Comparison of ENCODE assay signal across 13 cellular contexts in the genomic region with DNA sequence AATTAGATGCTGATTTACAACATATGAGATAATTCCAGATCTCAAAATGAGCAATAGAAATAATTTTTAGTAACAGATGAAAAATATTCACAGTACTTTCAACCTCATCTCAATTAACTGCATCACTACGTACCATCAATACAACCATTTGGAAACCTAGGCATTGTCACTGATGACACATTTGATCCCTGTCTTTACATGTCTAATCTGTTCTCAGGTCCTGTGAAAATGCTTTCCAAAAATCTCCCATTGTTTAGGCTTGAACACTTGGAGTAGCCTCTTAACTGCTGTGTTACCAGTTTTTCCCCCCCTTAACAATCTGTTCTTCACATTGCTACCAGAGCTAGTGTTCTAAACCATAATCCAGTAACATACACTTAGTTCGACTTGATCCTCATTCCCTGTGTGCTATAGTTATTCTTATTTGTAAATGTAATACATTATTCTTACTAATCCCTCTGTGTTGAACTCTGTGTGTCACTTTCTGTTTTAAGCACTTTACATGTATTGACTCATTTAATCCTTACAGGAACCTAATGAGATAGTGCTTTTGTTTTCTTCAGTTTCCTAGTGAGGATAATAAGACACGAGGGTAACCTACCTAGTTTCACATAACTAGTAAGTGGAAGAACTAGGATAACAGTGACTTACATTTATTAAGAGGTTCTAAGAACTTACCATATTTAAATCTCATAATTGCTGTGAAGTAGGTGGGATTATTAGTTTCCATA. TPM values are rescaled to one million over a fixed set of nuclear protein-coding genes. Genes with fewer than 3 reads are reported as not detected.
DNase-seq lines count a peak whose midpoint lies in the region; ATAC-seq and TF ChIP-seq lines count a peak whose summit lies in the region.
"Had no signal": no experiment of that assay in that cellular context is flagged by ENCODE, and none has a peak within 500 bp of the region (broad histone marks: within the 10 kb centered on the region; RNA-seq: fewer than 3 reads in every experiment).

No MANE protein-coding gene starts in this region.

- no peak for TF ChIP-seq POLR2A in esophagus muscularis mucosa (IDR thresholded peaks at IDR 0.05; ENCODE audit: low read depth)

- H3K27me3 ChIP-seq in esophagus muscularis mucosa = no peaks in the 10 kb centered on the region

- CTCF ChIA-PET in activated naive CD4-positive, alpha-beta T cell treated with anti-CD3 and anti-CD28 coated beads for 36 hours (lab: Charles Lee) = no interaction called here

- peaks cover 52 to 91% (median 87%) of the 10 kb centered on the region in 4 donors for H3K36me3 ChIP-seq in esophagus muscularis mucosa

- H3K4me1 ChIP-seq in esophagus muscularis mucosa = no peaks in the 10 kb centered on the region

- H3K4me1 Mint-ChIP-seq in activated naive CD4-positive, alpha-beta T cell treated with anti-CD3 and anti-CD28 coated beads for 36 hours (ENCODE audit: low read depth) = peaks cover 16% of the 10 kb centered on the region
- peaks cover 7% of the 10 kb centered on the region for H3K4me1 Mint-ChIP-seq in stimulated activated effector memory CD8-positive, alpha-beta T cell treated with anti-CD3 and anti-CD28 coated beads, Interleukin-12 subunit alpha, Interleukin-12 subunit beta, amount 100 ng/mL, for 72 hours

- peak overlapping the region; percentile 59 for H3K27ac Mint-ChIP-seq in activated naive CD4-positive, alpha-beta T cell treated with anti-CD3 and anti-CD28 coated beads for 36 hours
- H3K27ac Mint-ChIP-seq in stimulated activated effector memory CD8-positive, alpha-beta T cell treated with anti-CD3 and anti-CD28 coated beads, Interleukin-12 subunit alpha, Interleukin-12 subunit beta, amount 100 ng/mL, for 72 hours = peak overlapping the region; percentile 53

- no peak overlapping the region for H3K4me3 Mint-ChIP-seq in activated naive CD4-positive, alpha-beta T cell treated with anti-CD3 and anti-CD28 coated beads for 36 hours
- no peak overlapping the region for H3K4me3 Mint-ChIP-seq in stimulated activated effector memory CD8-positive, alpha-beta T cell treated with anti-CD3 and anti-CD28 coated beads, Interleukin-12 subunit alpha, Interleukin-12 subunit beta, amount 100 ng/mL, for 72 hours

- H3K9me3 ChIP-seq in esophagus muscularis mucosa = no peaks in the 10 kb centered on the region
- H3K9me3 ChIP-seq: mucosa of descending colon had no signal

- H3K9me3 Mint-ChIP-seq in activated naive CD4-positive, alpha-beta T cell treated with anti-CD3 and anti-CD28 coated beads for 36 hours = no peaks in the 10 kb centered on the region
- no peaks in the 10 kb centered on the region for H3K9me3 Mint-ChIP-seq in stimulated activated effector memory CD8-positive, alpha-beta T cell treated with anti-CD3 and anti-CD28 coated beads, Interleukin-12 subunit alpha, Interleukin-12 subunit beta, amount 100 ng/mL, for 72 hours

- no peaks in the 10 kb centered on the region for H3K27me3 Mint-ChIP-seq in activated naive CD4-positive, alpha-beta T cell treated with anti-CD3 and anti-CD28 coated beads for 36 hours (ENCODE audit: low read depth)

- no peak for TF ChIP-seq CTCF in esophagus muscularis mucosa (IDR thresholded peaks at IDR 0.05)

- peaks cover 29% of the 10 kb centered on the region for H3K36me3 Mint-ChIP-seq in activated naive CD4-positive, alpha-beta T cell treated with anti-CD3 and anti-CD28 coated beads for 36 hours (ENCODE audit: low read depth)
- peaks cover 100% of the 10 kb centered on the region for H3K36me3 Mint-ChIP-seq in stimulated activated effector memory CD8-positive, alpha-beta T cell treated with anti-CD3 and anti-CD28 coated beads, Interleukin-12 subunit alpha, Interleukin-12 subunit beta, amount 100 ng/mL, for 72 hours

- ATAC-seq in HG03108 (IDR thresholded peaks at IDR 0.05; ENCODE audit: unreplicated experiment) = peak; percentile 59
- ATAC-seq in stimulated activated effector memory CD8-positive, alpha-beta T cell treated with anti-CD3 and anti-CD28 coated beads, Interleukin-12 subunit alpha, Interleukin-12 subunit beta, amount 100 ng/mL, for 72 hours = peak; percentile 98
- no peak for ATAC-seq in HG02973 (IDR thresholded peaks at IDR 0.05; ENCODE audit: unreplicated experiment)
- ATAC-seq: mucosa of descending colon had no signal

- 83% methylated on average over 3 of the region's 3 CpGs for WGBS in esophagus muscularis mucosa

- no peak for TF ChIP-seq EP300 in esophagus muscularis mucosa (IDR thresholded peaks at IDR 0.05)

- intact Hi-C loops in activated naive CD4-positive, alpha-beta T cell treated with anti-CD3 and anti-CD28 coated beads for 36 hours (cut with micrococcal nuclease) = loop anchor here (1.0 to 5.0 kb wide), 2 partner anchors 113 to 220 kb away; no protein-coding TSS in a partner anchor
- intact Hi-C loops in esophagus muscularis mucosa (cut with DNase I) = no loop called here

- no peak for DNase-seq in activated naive CD4-positive, alpha-beta T cell treated with anti-CD3 and anti-CD28 coated beads for 36 hours
- DNase-seq in activated naive CD4-positive, alpha-beta T cell treated with Interleukin-2 at 50 U/mL for 16 hours = no peak
- peak; percentile 18 for DNase-seq in amniotic epithelial cell (ENCODE audit: low read depth)
- no peak for DNase-seq in stimulated activated effector memory CD8-positive, alpha-beta T cell treated with anti-CD3 and anti-CD28 coated beads, Interleukin-12 subunit alpha, Interleukin-12 subunit beta, amount 100 ng/mL, for 72 hours (ENCODE audit: low spot score in 2 of 2)
- no peak for DNase-seq in esophagus muscularis mucosa (ENCODE audit: extremely low spot score)
- DNase-seq in NOMO-1 treated with dmso at 0.1 percent for 144 hours (lab: John Stamatoyannopoulos, UW; ENCODE audit: unreplicated experiment) = no peak
- DNase-seq: DMS 273 treated with DMSO at 0.1 percent for 48 hours, kidney, mucosa of descending colon had no signal

- H3K4me3 ChIP-seq in esophagus muscularis mucosa = no peak overlapping the region
- H3K4me3 ChIP-seq: mucosa of descending colon had no signal

- no peak overlapping the region for H3K27ac ChIP-seq in esophagus muscularis mucosa (replicated peaks in 1 of 4)

RNA-seq across cellular contexts. Expression of gene LARP4, which starts 41.7 kb away (rescaled TPM):
- 10 to 100 TPM; 44.7 to 44.9 TPM for total RNA-seq in activated naive CD4-positive, alpha-beta T cell treated with anti-CD3 and anti-CD28 coated beads for 36 hours
- 10 to 100 TPM; 29.7 to 56.7 (median 39.9) TPM for total RNA-seq in esophagus muscularis mucosa

RNA-seq across cellular contexts. Expression of gene FAM186A, which starts 45.9 kb away (rescaled TPM):
- not detected for total RNA-seq in activated naive CD4-positive, alpha-beta T cell treated with anti-CD3 and anti-CD28 coated beads for 36 hours
- total RNA-seq in esophagus muscularis mucosa = not detected
- total RNA-seq: cardiac septum, glomerular endothelial cell, kidney, mucosa of descending colon had no signal
